In the genomic region with DNA sequence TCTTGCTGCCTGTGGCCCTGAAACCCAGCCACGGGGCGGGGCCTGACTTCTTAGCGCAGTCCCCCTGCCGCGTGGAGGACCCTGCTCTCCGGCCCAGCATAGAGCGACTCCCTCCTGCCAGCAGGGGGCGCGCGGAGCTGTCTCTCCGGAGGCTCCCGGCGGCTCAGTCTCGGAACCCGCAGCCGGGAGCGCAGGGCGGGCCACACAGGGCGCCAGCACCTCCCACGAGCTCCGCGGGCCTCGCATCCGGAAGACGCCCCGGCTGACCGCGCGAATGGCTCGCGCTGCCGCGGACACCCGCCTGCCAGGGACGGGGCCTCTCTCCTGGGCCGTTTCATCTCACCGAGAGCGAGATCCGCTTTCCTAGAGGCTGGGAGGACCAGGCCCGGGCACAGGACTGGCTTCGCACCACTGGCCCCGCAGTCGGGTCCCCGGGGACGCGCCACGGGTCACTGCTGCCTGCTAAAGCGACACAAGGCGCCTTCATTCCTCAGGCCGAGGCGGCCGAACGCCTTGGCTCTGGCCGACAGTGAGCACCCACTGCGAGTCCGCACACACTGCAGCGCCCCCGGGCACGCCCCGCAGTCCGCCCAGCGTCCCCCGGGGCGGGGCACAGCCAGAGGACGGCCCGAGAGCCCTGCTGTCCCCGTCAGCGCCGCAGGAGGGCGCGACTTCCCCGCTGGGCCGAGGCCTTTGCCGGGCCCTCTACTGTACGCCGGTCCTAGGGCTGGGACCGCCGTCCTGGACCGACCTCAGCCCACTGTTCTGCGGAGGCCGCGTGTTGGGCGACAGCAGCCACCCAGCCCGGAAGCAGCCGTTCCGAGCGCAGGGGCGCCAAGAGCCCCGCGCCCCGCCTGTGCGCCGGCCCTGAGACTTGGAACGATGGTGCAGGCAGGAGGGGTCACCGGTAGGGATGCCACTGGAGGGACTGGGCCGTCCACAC, we compare ENCODE assay signal across 8 cellular contexts. TPM values are rescaled to one million over a fixed set of nuclear protein-coding genes. Genes with fewer than 3 reads are reported as not detected.
DNase-seq lines count a peak whose midpoint lies in the region; ATAC-seq and TF ChIP-seq lines count a peak whose summit lies in the region.

No MANE protein-coding gene starts in this region.

- H3F3A ChIP-seq in SK-N-SH (replicated peaks; ENCODE audit: insufficient read depth): no peaks in the 10 kb centered on the region

- H3K4me1 ChIP-seq in SK-N-SH (ENCODE audit: control insufficient read depth in 1 of 2, insufficient read depth in 2 of 2, low read depth in 1 of 2, low read length in 1 of 2): peaks cover 0 to 11% of the 10 kb centered on the region in 2 experiments; a peak in 1 of 4 replicates
- H3K4me1 ChIP-seq in parathyroid adenoma: peaks cover 7% of the 10 kb centered on the region
- H3K4me1 ChIP-seq in tibial artery: peaks cover 0 to 16% (median 11%) of the 10 kb centered on the region in 4 donors

- H2AFZ ChIP-seq in SK-N-SH (ENCODE audit: low read depth) (peak overlapping the region; percentile 94), parathyroid adenoma (peak overlapping the region; percentile 100)

- peak; percentile 90 for TF ChIP-seq RAD21 in SK-N-SH (IDR thresholded peaks at IDR 0.05; ENCODE audit: low read length)

- no peaks in the 10 kb centered on the region for H3K9me3 Mint-ChIP-seq in activated naive CD4-positive, alpha-beta T cell treated with anti-CD3 and anti-CD28 coated beads, Interleukin-2, amount 50 U/mL, for 72 hours

- H3K9me3 ChIP-seq in MG63: no peaks in the 10 kb centered on the region
- H3K9me3 ChIP-seq in SK-N-SH: no peaks in the 10 kb centered on the region
- H3K9me3 ChIP-seq in parathyroid adenoma (ENCODE audit: control insufficient read depth, low read length): no peaks in the 10 kb centered on the region
- H3K9me3 ChIP-seq in tibial artery: no peaks in the 10 kb centered on the region

- intact Hi-C loops in Right ventricle myocardium superior (cut with DNase I): loop anchor here (2.0 to 5.0 kb wide), 2 partner anchors 77 to 125 kb away; no protein-coding TSS in a partner anchor
- intact Hi-C loops in tibial artery (cut with DNase I; ENCODE audit: low total_unique reads): loop anchor here (2.0 to 5.0 kb wide), 2 partner anchors 75 to 120 kb away; no protein-coding TSS in a partner anchor

- no peaks in the 10 kb centered on the region for H3K27me3 ChIP-seq in MG63
- no peaks in the 10 kb centered on the region for H3K27me3 ChIP-seq in SK-N-SH (ENCODE audit: insufficient read depth)
- H3K27me3 ChIP-seq in parathyroid adenoma (ENCODE audit: control insufficient read depth, insufficient read depth, low read length): no peaks in the 10 kb centered on the region
- no peaks in the 10 kb centered on the region for H3K27me3 ChIP-seq in tibial artery

- peak overlapping the region; percentile 68 to 85 for H3K27ac ChIP-seq in SK-N-SH (ENCODE audit: low read depth in 2 of 2, low read length in 1 of 2)
- peak overlapping the region; percentile 94 for H3K27ac ChIP-seq in parathyroid adenoma
- H3K27ac ChIP-seq in tibial artery: peak overlapping the region; percentile 88 to 96

- CTCF ChIA-PET in GM10248 (lab: Yijun Ruan, JAX) (interaction anchor here (0.6 to 9.4 kb wide), 55 partner anchors 8 to 335 kb away, joined by 3 to 238 read pairs (median 4); no protein-coding TSS in a partner anchor), SK-N-SH (lab: Yijun Ruan, JAX) (interaction anchor here (0.6 to 7.1 kb wide), 61 partner anchors 9 to 537 kb away, joined by 3 to 249 read pairs (median 4); partner anchors contain the start of genes ARHGEF4, GPR148, IMP4 and PTPN18)

- H3K36me3 Mint-ChIP-seq in activated naive CD4-positive, alpha-beta T cell treated with anti-CD3 and anti-CD28 coated beads, Interleukin-2, amount 50 U/mL, for 72 hours: no peaks in the 10 kb centered on the region

- H3K9ac ChIP-seq in SK-N-SH (peak overlapping the region; percentile 81), parathyroid adenoma (peak overlapping the region; percentile 90)

- 0% methylated on average over 6 of the region's 96 CpGs for WGBS in SK-N-SH (ENCODE audit: low lambda C conversion rate)

- no peak; a peak in 1 of 4 replicates for TF ChIP-seq EP300 in SK-N-SH (IDR thresholded peaks at IDR 0.05; ENCODE audit: borderline replicate concordance in 1 of 2, low read depth in 1 of 2, low read length in 1 of 2)

- peak; percentile 91 for DNase-seq in GM10248 (ENCODE audit: extremely low spot score)
- DNase-seq in HCEC 1CT: peak; percentile 35
- DNase-seq in MG63: peak; percentile 89
- DNase-seq in SK-N-SH: peak; percentile 93
- peak; percentile 90 to 96 for DNase-seq in activated naive CD4-positive, alpha-beta T cell treated with anti-CD3 and anti-CD28 coated beads, Interleukin-2, amount 50 U/mL, for 72 hours (ENCODE audit: low spot score in 2 of 2)
- peak; percentile 95 for DNase-seq in Right ventricle myocardium superior
- DNase-seq in tibial artery: peak; percentile 82 to 93

- H4K20me1 ChIP-seq in SK-N-SH (ENCODE audit: insufficient read depth): no peaks in the 10 kb centered on the region

- peak overlapping the region in 1 of 2 donors; percentile 74 for H3K27ac Mint-ChIP-seq in activated naive CD4-positive, alpha-beta T cell treated with anti-CD3 and anti-CD28 coated beads, Interleukin-2, amount 50 U/mL, for 72 hours

- ATAC-seq in activated naive CD4-positive, alpha-beta T cell treated with anti-CD3 and anti-CD28 coated beads, Interleukin-2, amount 50 U/mL, for 72 hours: peak; percentile 92 to 93
- peak; percentile 98 for ATAC-seq in Right ventricle myocardium superior (ENCODE audit: poor library complexity)

- POLR2A ChIA-PET in GM10248 (lab: Yijun Ruan, JAX): no interaction called here
- POLR2A ChIA-PET in SK-N-SH (lab: Yijun Ruan, JAX): interaction anchor here (0.6 to 2.1 kb wide), 4 partner anchors 22 to 405 kb away, joined by 3 to 6 read pairs (median 4); no protein-coding TSS in a partner anchor

- H3K4me2 ChIP-seq in SK-N-SH (peak overlapping the region; percentile 95), parathyroid adenoma (ENCODE audit: low read length) (peak overlapping the region; percentile 97)

- H3K36me3 ChIP-seq in MG63: no peaks in the 10 kb centered on the region
- no peaks in the 10 kb centered on the region for H3K36me3 ChIP-seq in SK-N-SH (replicated peaks in 1 of 2; ENCODE audit: control insufficient read depth in 1 of 2, insufficient read depth in 2 of 2, low read length in 1 of 2)
- H3K36me3 ChIP-seq in parathyroid adenoma (ENCODE audit: control insufficient read depth, insufficient read depth, low read length): no peaks in the 10 kb centered on the region
- no peaks in the 10 kb centered on the region for H3K36me3 ChIP-seq in tibial artery

- TF ChIP-seq CTCF in GM10248 (IDR thresholded peaks at IDR 0.05; ENCODE audit: control extremely low read depth, extremely low read depth, low read depth, missing control alignments) (peak; percentile 99), SK-N-SH (IDR thresholded peaks at IDR 0.05) (peak; percentile 73), parathyroid adenoma (IDR thresholded peaks at IDR 0.05) (peak; percentile 92), tibial artery (IDR thresholded peaks at IDR 0.05) (peak; percentile 88 to 91)

- no peaks in the 10 kb centered on the region for H3K9me2 ChIP-seq in SK-N-SH

- H3K4me3 ChIP-seq in MG63: peak overlapping the region; percentile 89
- H3K4me3 ChIP-seq in SK-N-SH (ENCODE audit: low read depth in 2 of 2, low read length in 1 of 2): peak overlapping the region; percentile 79 to 85
- peak overlapping the region; percentile 93 for H3K4me3 ChIP-seq in parathyroid adenoma (ENCODE audit: low read depth, low read length)
- H3K4me3 ChIP-seq in tibial artery: peak overlapping the region; percentile 60 to 72

- H3K79me2 ChIP-seq in SK-N-SH (ENCODE audit: insufficient read depth) (no peaks in the 10 kb centered on the region), parathyroid adenoma (no peaks in the 10 kb centered on the region)

TF ChIP-seq in SK-N-SH, 30 proteins besides CTCF, POLR2A, EP300 and RAD21:
- TF ChIP-seq RXRA (IDR thresholded peaks at IDR 0.05; ENCODE audit: borderline replicate concordance, low read depth) (no peak), GABPA (IDR thresholded peaks at IDR 0.05; ENCODE audit: low read depth) (no peak), TAF1 (IDR thresholded peaks at IDR 0.05; ENCODE audit: borderline replicate concordance, low read depth, low read length) (peak; percentile 13; the same call in 1 of the 2 replicates), CHD2 (IDR thresholded peaks at IDR 0.05; ENCODE audit: low read length, partially characterized antibody) (peak; percentile 13), SMC3 (IDR thresholded peaks at IDR 0.05; ENCODE audit: low read depth, low read length) (peak; percentile 74), FOXM1 (IDR thresholded peaks at IDR 0.05; ENCODE audit: low read depth) (no peak), MAX (IDR thresholded peaks at IDR 0.05; ENCODE audit: low read depth) (peak; percentile 56), ELF1 (IDR thresholded peaks at IDR 0.05) (0 out of 2 replicates have a peak, but pooled peaks have one; percentile 21)

RNA-seq across cellular contexts. Expression of gene ARHGEF4, which starts 39.0 kb away (rescaled TPM):
- total RNA-seq in MG63 (2014; rRNA removed; shearing (Covaris generic); ENCODE audit: low replicate concordance): 0.89 and 7.6 TPM in 2 replicates
- polyA plus RNA-seq in SK-N-SH (2012; rRNA removed): 1.5 and 2.3 TPM in 2 replicates
- 1.5 and 2.4 TPM in 2 replicates for polyA plus RNA-seq in SK-N-SH (2012; cell fraction: cytosol; rRNA removed)
- polyA plus RNA-seq in SK-N-SH (2012; cell fraction: nucleus; rRNA removed): 7.9 and 9.5 TPM in 2 replicates
- total RNA-seq in activated naive CD4-positive, alpha-beta T cell treated with anti-CD3 and anti-CD28 coated beads, Interleukin-2, amount 50 U/mL, for 72 hours: under 1 TPM; 0.20 to 0.80 TPM
- 5.1 TPM for total RNA-seq in Right ventricle myocardium superior

RNA-seq across cellular contexts. Expression of gene AMER3, which starts 42.4 kb away (rescaled TPM):
- total RNA-seq in MG63 (2014; rRNA removed; shearing (Covaris generic); ENCODE audit: low replicate concordance): not detected in 2 replicates
- polyA plus RNA-seq in SK-N-SH (2012; rRNA removed): under 0.01 and 0.03 TPM in 2 replicates
- 0.01 and 0.05 TPM in 2 replicates for polyA plus RNA-seq in SK-N-SH (2012; cell fraction: cytosol; rRNA removed)
- 0.01 TPM in 1 of 2 replicates, not detected in the other for polyA plus RNA-seq in SK-N-SH (2012; cell fraction: nucleus; rRNA removed)
- total RNA-seq in activated naive CD4-positive, alpha-beta T cell treated with anti-CD3 and anti-CD28 coated beads, Interleukin-2, amount 50 U/mL, for 72 hours: not detected
- total RNA-seq in Right ventricle myocardium superior: not detected

Comparison
In these comparisons a context has a peak if more than half of its experiments do, and no peak if none do; other contexts are left out.
1. Peak in every context shown above with its lines: DNase-seq, ATAC-seq, H3K4me3 ChIP-seq and H3K27ac ChIP-seq.
2. DNase-seq: peak in every context shown above with its lines; median percentile 95 in Right ventricle myocardium superior; 93 in SK-N-SH; 93 in activated naive CD4-positive, alpha-beta T cell treated with anti-CD3 and anti-CD28 coated beads, Interleukin-2, amount 50 U/mL, for 72 hours; 91 in GM10248; 89 in MG63; 88 in tibial artery; 35 in HCEC 1CT.